In the genomic region with DNA sequence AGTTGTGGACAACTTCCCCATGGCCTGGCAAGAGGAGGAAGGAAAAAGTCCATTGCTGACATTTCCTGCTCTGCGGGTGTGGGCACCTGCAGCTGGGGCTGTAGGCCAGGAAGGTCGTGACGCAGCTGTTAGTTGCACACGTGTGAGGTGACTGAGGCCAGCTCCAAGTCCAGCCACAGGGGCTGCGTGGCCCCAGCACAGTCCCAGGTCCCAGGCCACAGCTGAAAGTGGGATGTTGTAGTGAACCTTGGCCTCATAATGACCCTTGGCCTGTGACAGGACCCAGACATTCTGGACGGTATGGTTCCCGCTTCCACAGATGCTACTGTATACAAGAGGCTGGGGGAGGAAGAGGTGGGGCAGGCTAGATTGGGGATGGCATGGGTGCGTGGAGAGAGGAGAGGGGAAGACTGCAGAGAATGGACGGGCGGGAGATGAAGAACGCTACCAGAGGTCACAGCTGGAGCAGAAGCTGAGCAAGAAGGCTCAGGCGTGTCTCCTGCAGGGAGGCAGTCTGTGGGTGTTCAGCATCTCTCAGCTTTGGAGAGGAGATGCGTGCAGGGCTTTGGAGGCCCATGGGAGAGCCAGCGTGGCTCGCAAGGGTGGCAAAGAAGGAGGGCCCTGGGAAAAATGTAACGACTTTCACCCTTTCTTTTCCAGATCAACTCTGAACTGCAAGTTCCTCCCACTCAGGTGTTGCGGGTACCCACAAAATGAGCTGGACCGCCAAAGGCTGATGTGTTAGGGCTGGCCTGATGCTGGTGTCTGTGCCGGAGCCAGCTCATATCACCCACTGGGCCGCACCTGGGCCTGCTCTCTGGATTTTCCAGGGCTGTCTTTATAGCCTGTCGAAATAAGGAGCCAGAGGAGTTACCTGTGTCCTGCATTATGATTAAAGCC, we compare ENCODE assay signal across 17 cellular contexts. TPM values are rescaled to one million over a fixed set of nuclear protein-coding genes. Genes with fewer than 3 reads are reported as not detected.
DNase-seq lines count a peak whose midpoint lies in the region; ATAC-seq, FAIRE-seq and TF ChIP-seq lines count a peak whose summit lies in the region.
"Had no signal": no experiment of that assay in that cellular context is flagged by ENCODE, and none has a peak within 500 bp of the region (broad histone marks: within the 10 kb centered on the region; RNA-seq: fewer than 3 reads in every experiment).

No MANE protein-coding gene starts in this region.

- H3K4ac ChIP-seq in H1 (replicated peaks; ENCODE audit: insufficient read length, low read depth, low read length) = no peak overlapping the region

- no peak overlapping the region for H2AK5ac ChIP-seq in H1 (ENCODE audit: low read depth, low read length)

- WGBS in H1 (ENCODE audit: extremely low coverage in 1 of 2, insufficient coverage in 1 of 2, insufficient read length in 1 of 2, insufficient replicate concordance in 2 of 2, low coverage in 1 of 2, low lambda C conversion rate in 2 of 2, missing lambda C conversion rate in 1 of 2), 2 experiments = 92% methylated on average over 20 of the region's 21 CpGs; no CpG with 5 or more reads in 1 of the 2 experiments

- no peak overlapping the region for H3K23ac ChIP-seq in H1 (ENCODE audit: insufficient read length)

- H2BK5ac ChIP-seq in H1 (ENCODE audit: low read depth, low read length) = no peak overlapping the region

- no peaks in the 10 kb centered on the region for H3K23me2 ChIP-seq in H1 (ENCODE audit: low read depth, low read length)

- POLR2A ChIA-PET in H1 (lab: Charles Lee; ENCODE audit: partially characterized antibody) = interaction anchor here (1.1 kb wide), 1 partner anchor 110 kb away, joined by 3 read pairs; a partner anchor contains a TSS

- CTCF ChIA-PET in H1 (lab: Charles Lee; ENCODE audit: partially characterized antibody) = interaction anchor here (0.6 to 6.3 kb wide), 8 partner anchors 11 to 140 kb away, joined by 3 to 25 read pairs (median 5); no protein-coding TSS in a partner anchor

- H3K79me2 ChIP-seq in H1 (ENCODE audit: control insufficient read depth in 1 of 2, insufficient read depth in 2 of 2, low read length in 2 of 2) = no peaks in the 10 kb centered on the region

- H2BK120ac ChIP-seq in H1 (replicated peaks; ENCODE audit: low read depth, low read length) = no peak overlapping the region

- TF ChIP-seq CTCF in right atrium auricular region (IDR thresholded peaks at IDR 0.05) (no peak), H1 (IDR thresholded peaks at IDR 0.05; ENCODE audit: control extremely low read depth in 1 of 3, insufficient read depth in 1 of 3, low read depth in 1 of 3, low read length in 3 of 3) (no peak)

- no peak overlapping the region for H4K91ac ChIP-seq in H1 (replicated peaks; ENCODE audit: insufficient read length, low read length)

- no peaks in the 10 kb centered on the region for H4K20me1 ChIP-seq in H1 (replicated peaks in 1 of 2; ENCODE audit: control insufficient read depth in 1 of 2, insufficient read depth in 2 of 2, low read length in 2 of 2)

- no peak overlapping the region for H3K4me3 ChIP-seq in right atrium auricular region
- H3K4me3 ChIP-seq in H1 (ENCODE audit: extremely low read depth in 1 of 4, insufficient read depth in 2 of 4, low read depth in 3 of 4, low read length in 4 of 4) = no peak overlapping the region
- H3K4me3 ChIP-seq in mucosa of stomach (ENCODE audit: low read length) = no peak overlapping the region
- H3K4me3 ChIP-seq: lung, SJSA1, upper lobe of left lung had no signal

- H2BK15ac ChIP-seq in H1 (ENCODE audit: low read length) = no peak overlapping the region

- intact Hi-C loops in Right ventricle myocardium superior (cut with DNase I) = no loop called here

- H2BK20ac ChIP-seq in H1 (ENCODE audit: low read length) = no peak overlapping the region

- H3K79me1 ChIP-seq in H1 (ENCODE audit: low read depth, low read length) = no peaks in the 10 kb centered on the region

- H3K4me1 ChIP-seq in right atrium auricular region (no peaks in the 10 kb centered on the region), H1 (replicated peaks in 1 of 4; ENCODE audit: control insufficient read depth in 3 of 4, insufficient read depth in 4 of 4, low read length in 3 of 4) (peaks cover 0 to 6% (median 0%) of the 10 kb centered on the region in 4 experiments; a peak in 2 of 7 replicates), mucosa of stomach (ENCODE audit: control insufficient read depth, insufficient read depth, low read length) (peaks cover 33% of the 10 kb centered on the region)
- H3K4me1 ChIP-seq: SJSA1 had no signal

- H3K27me3 ChIP-seq in right atrium auricular region = no peaks in the 10 kb centered on the region
- no peaks in the 10 kb centered on the region for H3K27me3 ChIP-seq in H1 (replicated peaks in 1 of 4; ENCODE audit: control insufficient read depth in 3 of 4, extremely low read depth in 1 of 4, insufficient read depth in 3 of 4, low read length in 3 of 4)
- H3K27me3 ChIP-seq in mucosa of stomach (ENCODE audit: control insufficient read depth, insufficient read depth, low read length) = no peaks in the 10 kb centered on the region
- H3K27me3 ChIP-seq: upper lobe of left lung had no signal

- H3K4me2 ChIP-seq in H1 (ENCODE audit: insufficient read depth in 1 of 2, low read depth in 2 of 2, low read length in 2 of 2) = no peak overlapping the region

- ATAC-seq in Right ventricle myocardium superior (ENCODE audit: poor library complexity) (peak; percentile 75), HG03460 (IDR thresholded peaks at IDR 0.05; ENCODE audit: unreplicated experiment) (no peak)
- ATAC-seq: activated naive CD4-positive, alpha-beta T cell treated with anti-CD3 and anti-CD28 coated beads, Interleukin-2, amount 50 U/mL, for 72 hours had no signal

- no peak overlapping the region for H4K5ac ChIP-seq in H1 (ENCODE audit: insufficient read length, low read depth, low read length)

- no peak for FAIRE-seq in H1 (lab: Jason Lieb, UNC)

- DNase-seq in Right ventricle myocardium superior (peak; percentile 70), right atrium auricular region (ENCODE audit: low spot score) (no peak), H1 (ENCODE audit: low read depth in 1 of 2, low spot score in 2 of 2) (peak in 1 of 2 experiments; percentile 41), SW480 (ENCODE audit: low spot score) (no peak), NCI-H2171 treated with DMSO at 0.1 percent for 48 hours (lab: John Stamatoyannopoulos, UW) (no peak), NCI-H128 (lab: John Stamatoyannopoulos, UW; ENCODE audit: unreplicated experiment) (no peak)
- DNase-seq: NCI-H2029 treated with DMSO at 0.1 percent for 48 hours, nucleus accumbens had no signal

- peak overlapping the region; percentile 42 for H4K8ac ChIP-seq in H1 (ENCODE audit: extremely low read depth, insufficient read depth, low read length)

- H3K9ac ChIP-seq in H1 (replicated peaks in 1 of 4; ENCODE audit: extremely low read depth in 1 of 4, low read depth in 3 of 4, low read length in 3 of 4) (no peak overlapping the region), mucosa of stomach (ENCODE audit: low read length) (peak overlapping the region; percentile 45)

- TF ChIP-seq POLR2A in H1 (IDR thresholded peaks at IDR 0.05; ENCODE audit: control extremely low read depth in 1 of 2, low read depth in 2 of 2, low read length in 2 of 2) = no peak

- H2AFZ ChIP-seq in H1 (ENCODE audit: low read length) = no peak overlapping the region

- H3K27ac ChIP-seq in right atrium auricular region (no peak overlapping the region), H1 (ENCODE audit: low read depth, low read length) (no peak overlapping the region)
- H3K27ac ChIP-seq: SJSA1 had no signal

- no peak for TF ChIP-seq RAD21 in H1 (IDR thresholded peaks at IDR 0.05 in 1 of 2, conservative IDR thresholded peaks at IDR 0.05 in 1 of 2; ENCODE audit: low read depth in 2 of 2, low read length in 2 of 2)

- TF ChIP-seq EP300 in H1 (IDR thresholded peaks at IDR 0.05; ENCODE audit: borderline replicate concordance in 1 of 2, low read depth in 2 of 2, low read length in 2 of 2) = no peak

- no peak overlapping the region for H3K56ac ChIP-seq in H1 (replicated peaks; ENCODE audit: insufficient read length, low read depth, low read length)

- H3K14ac ChIP-seq in H1 (ENCODE audit: insufficient read length) = no peak overlapping the region

- no peak overlapping the region for H3K18ac ChIP-seq in H1 (ENCODE audit: extremely low read depth, low read length)

- H3K36me3 ChIP-seq in right atrium auricular region (no peaks in the 10 kb centered on the region), H1 (ENCODE audit: control insufficient read depth in 2 of 4, insufficient read depth in 4 of 4, low read length in 3 of 4) (no peaks in the 10 kb centered on the region), mucosa of stomach (ENCODE audit: control insufficient read depth, insufficient read depth, low read length) (no peaks in the 10 kb centered on the region)
- H3K36me3 ChIP-seq: SJSA1, upper lobe of left lung had no signal

- H2BK12ac ChIP-seq in H1 (ENCODE audit: low read depth, low read length) = no peak overlapping the region

- H3K9me3 ChIP-seq in right atrium auricular region (no peaks in the 10 kb centered on the region), H1 (ENCODE audit: insufficient read depth in 2 of 2, low read depth in 1 of 2, low read length in 1 of 2) (no peaks in the 10 kb centered on the region), mucosa of stomach (ENCODE audit: control insufficient read depth, low read length) (no peaks in the 10 kb centered on the region)
- H3K9me3 ChIP-seq: SJSA1, upper lobe of left lung had no signal

RNA-seq across cellular contexts. Expression of a gene that starts 21.9 kb away (rescaled TPM):
- not detected for total RNA-seq in Right ventricle myocardium superior
- total RNA-seq in right atrium auricular region = under 1 TPM; 0.08 to 0.33 TPM
- not detected in 2 replicates for total RNA-seq in H1 (2021; fragmentation: NEBNext Ultra II Directional; extraction: Animal tissue kit (Norgen Biotek cat#: 25700))
- 0.06 TPM in 2 replicates for polyA plus RNA-seq in H1 (2011; rRNA removed)
- polyA plus RNA-seq in H1 (2011; cell fraction: cytosol; rRNA removed) = 0.03 TPM
- 0.31 TPM for polyA plus RNA-seq in H1 (2011; cell fraction: nucleus; rRNA removed)
- polyA plus RNA-seq in H1 (2012, experiment 1 of 2) = 0.03 to 0.15 TPM (median 0.07 TPM) in 3 of 4 replicates, not detected in the other
- not detected for polyA plus RNA-seq in H1 (2012, experiment 2 of 2)
- 0.02 TPM for polyA plus RNA-seq in H1 (2013, experiment 1 of 2)
- 0.04 TPM for polyA plus RNA-seq in H1 (2013, experiment 2 of 2)
- polyA minus RNA-seq in H1 (2011; rRNA and poly(A)+ RNA removed) = not detected in 2 replicates
- not detected for polyA minus RNA-seq in H1 (2011; cell fraction: cytosol; rRNA and poly(A)+ RNA removed)
- polyA minus RNA-seq in H1 (2011; cell fraction: nucleus; rRNA and poly(A)+ RNA removed) = not detected
- total RNA-seq: epithelial cell of proximal tubule, SJSA1 had no signal
- polyA plus RNA-seq: AG04450, IgD-negative memory B cell had no signal

RNA-seq across cellular contexts. Expression of a gene that starts 54.3 kb away (rescaled TPM):
- total RNA-seq in Right ventricle myocardium superior = not detected
- not detected for total RNA-seq in right atrium auricular region
- not detected in 2 replicates for total RNA-seq in H1 (2021; fragmentation: NEBNext Ultra II Directional; extraction: Animal tissue kit (Norgen Biotek cat#: 25700))
- 0.08 and 0.11 TPM in 2 replicates for polyA plus RNA-seq in H1 (2011; rRNA removed)
- polyA plus RNA-seq in H1 (2011; cell fraction: cytosol; rRNA removed) = 0.14 TPM
- 0.04 TPM for polyA plus RNA-seq in H1 (2011; cell fraction: nucleus; rRNA removed)
- polyA plus RNA-seq in H1 (2012, experiment 1 of 2) = 0.23 to 0.42 TPM (median 0.31 TPM) in 3 of 4 replicates, not detected in the other
- not detected for polyA plus RNA-seq in H1 (2012, experiment 2 of 2)
- 0.04 TPM for polyA plus RNA-seq in H1 (2013, experiment 1 of 2)
- 0.02 TPM for polyA plus RNA-seq in H1 (2013, experiment 2 of 2)
- not detected in 2 replicates for polyA minus RNA-seq in H1 (2011; rRNA and poly(A)+ RNA removed)
- polyA minus RNA-seq in H1 (2011; cell fraction: cytosol; rRNA and poly(A)+ RNA removed) = not detected
- not detected for polyA minus RNA-seq in H1 (2011; cell fraction: nucleus; rRNA and poly(A)+ RNA removed)
- total RNA-seq: activated naive CD4-positive, alpha-beta T cell treated with anti-CD3 and anti-CD28 coated beads, Interleukin-2, amount 50 U/mL, for 72 hours; epithelial cell of proximal tubule; SJSA1 had no signal
- polyA plus RNA-seq: AG04450, IgD-negative memory B cell had no signal
